ENCODE assay signal across 16 cellular contexts in genomic region chr2:151049746-151050145, GRCh38.
A peak's percentile ranks its signal among the peaks of the same experiment; 100 is the strongest.
DNase-seq lines count a peak whose midpoint lies in the region; ATAC-seq and TF ChIP-seq lines count a peak whose summit lies in the region.
"Had no signal": no experiment of that assay in that cellular context is flagged by ENCODE, and none has a peak within 500 bp of the region (broad histone marks: within the 10 kb centered on the region; RNA-seq: fewer than 3 reads in every experiment).

No MANE protein-coding gene starts in this region.

- H3K36me3 ChIP-seq in adipocyte (ENCODE audit: control insufficient read depth, insufficient read depth, low read length, severe bottlenecking), result no peaks in the 10 kb centered on the region
- H3K36me3 ChIP-seq: upper lobe of left lung had no signal

- DNase-seq in HT1080 (ENCODE audit: low read depth) (peak; percentile 70), adipocyte (ENCODE audit: low read depth) (peak; percentile 47), fibroblast of pulmonary artery (ENCODE audit: low read depth) (peak; percentile 64), skeletal muscle cell (ENCODE audit: low read depth) (peak; percentile 49), NCI-H2029 treated with DMSO at 0.1 percent for 48 hours (lab: John Stamatoyannopoulos, UW) (no peak)
- DNase-seq in stimulated activated CD4-positive, alpha-beta T cell treated with anti-CD3 and anti-CD28 coated beads, Interleukin-15, amount 100 ng/mL, for 24 hours, result no peak
- no peak for DNase-seq in activated naive CD4-positive, alpha-beta T cell treated with Interleukin-2 at 50 U/mL for 16 hours
- DNase-seq: activated effector memory CD4-positive, alpha-beta T cell treated with Interleukin-2 at 50 U/mL for 16 hours; CD4-positive, alpha-beta T cell; left ventricle myocardium superior; naive thymus-derived CD8-positive, alpha-beta T cell; NCI-H1092 treated with DMSO at 0.1 percent for 48 hours; psoas muscle; stimulated activated CD4-positive, alpha-beta T cell treated with anti-CD3 and anti-CD28 coated beads, Interleukin-4, amount 100 ng/mL, for 24 hours; upper lobe of left lung had no signal

- no peak for ATAC-seq in GM21619 (IDR thresholded peaks at IDR 0.05; ENCODE audit: unreplicated experiment)
- ATAC-seq: left ventricle myocardium superior; naive thymus-derived CD8-positive, alpha-beta T cell; psoas muscle had no signal

- H3K9ac ChIP-seq in adipocyte (ENCODE audit: low read length), result no peak overlapping the region

- peaks cover 4% of the 10 kb centered on the region for H3K4me1 ChIP-seq in adipocyte (ENCODE audit: control insufficient read depth, insufficient read depth, low read length)
- H3K4me1 ChIP-seq: psoas muscle, upper lobe of left lung had no signal

- H3K9me3 ChIP-seq in adipocyte (ENCODE audit: control insufficient read depth, low read length), result no peaks in the 10 kb centered on the region
- H3K9me3 ChIP-seq: psoas muscle, upper lobe of left lung had no signal

- no peaks in the 10 kb centered on the region for H3K27me3 ChIP-seq in adipocyte (replicated peaks; ENCODE audit: control insufficient read depth, insufficient read depth, low read length)
- H3K27me3 ChIP-seq: upper lobe of left lung had no signal

- H3K4me3 ChIP-seq in adipocyte (ENCODE audit: low read length) (no peak overlapping the region), fibroblast of pulmonary artery (replicated peaks; ENCODE audit: low read depth, low read length) (no peak overlapping the region), skeletal muscle cell (ENCODE audit: low read depth, low read length) (no peak overlapping the region)
- H3K4me3 ChIP-seq: psoas muscle, upper lobe of left lung had no signal

- no peak for TF ChIP-seq CTCF in fibroblast of pulmonary artery (IDR thresholded peaks at IDR 0.05; ENCODE audit: low read length, missing control alignments)

Comparison
In these comparisons a context has a peak if more than half of its experiments do, and no peak if none do; other contexts are left out.
1. DNase-seq: peak in HT1080 (single experiment), adipocyte (single experiment), fibroblast of pulmonary artery (single experiment) and skeletal muscle cell (single experiment); none in stimulated activated CD4-positive, alpha-beta T cell treated with anti-CD3 and anti-CD28 coated beads, Interleukin-15, amount 100 ng/mL, for 24 hours (single experiment), NCI-H2029 treated with DMSO at 0.1 percent for 48 hours (single experiment) and activated naive CD4-positive, alpha-beta T cell treated with Interleukin-2 at 50 U/mL for 16 hours (single experiment).